In the genomic region with DNA sequence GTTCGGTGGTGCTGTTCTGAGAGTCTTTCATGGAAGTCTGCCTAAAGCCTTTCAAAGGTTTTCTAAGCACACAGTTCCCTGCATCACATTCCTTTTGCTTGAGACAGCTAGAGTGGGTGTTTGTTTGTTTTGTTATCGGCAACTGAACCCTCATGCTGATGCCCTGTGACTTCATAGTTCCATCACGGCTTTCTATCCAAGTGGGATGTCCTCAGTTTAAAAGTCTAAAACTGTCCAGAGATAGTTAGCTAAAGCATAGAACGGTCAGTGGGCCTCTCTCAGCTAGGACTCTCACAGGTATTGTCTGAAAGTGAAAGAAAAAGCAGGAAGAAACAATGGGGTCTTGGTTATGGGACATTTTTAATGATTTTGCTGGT, we compare ENCODE assay signal across 2 cellular contexts.
TF ChIP-seq lines count a peak whose summit lies in the region.

No MANE protein-coding gene starts in this region.

TF ChIP-seq in IMR-90, 13 proteins besides CTCF, POLR2A, EP300 and RAD21 (continued from another document):
- TF ChIP-seq BHLHE40 (IDR thresholded peaks at IDR 0.05; ENCODE audit: low read depth, low read length) (no peak), RCOR1 (IDR thresholded peaks at IDR 0.05; ENCODE audit: insufficient replicate concordance, low read length) (peak; percentile 79), NFE2L2 (IDR thresholded peaks at IDR 0.05; ENCODE audit: low read depth, low read length) (0 out of 2 replicates have a peak, but pooled peaks have one; percentile 5), FOS (IDR thresholded peaks at IDR 0.05; ENCODE audit: low read depth, low read length) (peak; percentile 82), MAFK (IDR thresholded peaks at IDR 0.05; ENCODE audit: low read depth, low read length) (0 out of 2 replicates have a peak, but pooled peaks have one; percentile 16), CEBPB (IDR thresholded peaks at IDR 0.05; ENCODE audit: low read depth, low read length) (peak; percentile 42; the same call in 1 of the 2 replicates), RFX5 (IDR thresholded peaks at IDR 0.05; ENCODE audit: low read depth, low read length) (no peak), MAZ (IDR thresholded peaks at IDR 0.05; ENCODE audit: borderline replicate concordance, low read depth, low read length) (no peak), SMC3 (IDR thresholded peaks at IDR 0.05; ENCODE audit: low read depth, low read length) (no peak)
- TF ChIP-seq, protein P1, sequence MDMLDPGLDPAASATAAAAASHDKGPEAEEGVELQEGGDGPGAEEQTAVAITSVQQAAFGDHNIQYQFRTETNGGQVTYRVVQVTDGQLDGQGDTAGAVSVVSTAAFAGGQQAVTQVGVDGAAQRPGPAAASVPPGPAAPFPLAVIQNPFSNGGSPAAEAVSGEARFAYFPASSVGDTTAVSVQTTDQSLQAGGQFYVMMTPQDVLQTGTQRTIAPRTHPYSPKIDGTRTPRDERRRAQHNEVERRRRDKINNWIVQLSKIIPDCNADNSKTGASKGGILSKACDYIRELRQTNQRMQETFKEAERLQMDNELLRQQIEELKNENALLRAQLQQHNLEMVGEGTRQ (IDR thresholded peaks at IDR 0.05; ENCODE audit: low read depth, low read length), result no peak

TF ChIP-seq in HEK293T, 16 proteins besides CTCF, POLR2A, EP300 and RAD21 (continued from another document):
- TF ChIP-seq, protein P2, sequence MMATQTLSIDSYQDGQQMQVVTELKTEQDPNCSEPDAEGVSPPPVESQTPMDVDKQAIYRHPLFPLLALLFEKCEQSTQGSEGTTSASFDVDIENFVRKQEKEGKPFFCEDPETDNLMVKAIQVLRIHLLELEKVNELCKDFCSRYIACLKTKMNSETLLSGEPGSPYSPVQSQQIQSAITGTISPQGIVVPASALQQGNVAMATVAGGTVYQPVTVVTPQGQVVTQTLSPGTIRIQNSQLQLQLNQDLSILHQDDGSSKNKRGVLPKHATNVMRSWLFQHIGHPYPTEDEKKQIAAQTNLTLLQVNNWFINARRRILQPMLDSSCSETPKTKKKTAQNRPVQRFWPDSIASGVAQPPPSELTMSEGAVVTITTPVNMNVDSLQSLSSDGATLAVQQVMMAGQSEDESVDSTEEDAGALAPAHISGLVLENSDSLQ (IDR thresholded peaks at IDR 0.05), result no peak
- TF ChIP-seq BHLHE40 (IDR thresholded peaks at IDR 0.05; ENCODE audit: borderline replicate concordance), result no peak
- TF ChIP-seq FOXA1 (IDR thresholded peaks at IDR 0.05), result no peak
- TF ChIP-seq HDGF (IDR thresholded peaks at IDR 0.05; ENCODE audit: borderline replicate concordance), result no peak
- no peak for TF ChIP-seq ELF4 (IDR thresholded peaks at IDR 0.05)
- no peak for TF ChIP-seq SUZ12 (IDR thresholded peaks at IDR 0.05)
- no peak for TF ChIP-seq FOXK2 (IDR thresholded peaks at IDR 0.05)
- no peak for TF ChIP-seq LEF1 (IDR thresholded peaks at IDR 0.05; ENCODE audit: borderline replicate concordance)
- no peak for TF ChIP-seq TARDBP (IDR thresholded peaks at IDR 0.05)
